Comparison of ENCODE assay signal across 2 cellular contexts in the genomic region with DNA sequence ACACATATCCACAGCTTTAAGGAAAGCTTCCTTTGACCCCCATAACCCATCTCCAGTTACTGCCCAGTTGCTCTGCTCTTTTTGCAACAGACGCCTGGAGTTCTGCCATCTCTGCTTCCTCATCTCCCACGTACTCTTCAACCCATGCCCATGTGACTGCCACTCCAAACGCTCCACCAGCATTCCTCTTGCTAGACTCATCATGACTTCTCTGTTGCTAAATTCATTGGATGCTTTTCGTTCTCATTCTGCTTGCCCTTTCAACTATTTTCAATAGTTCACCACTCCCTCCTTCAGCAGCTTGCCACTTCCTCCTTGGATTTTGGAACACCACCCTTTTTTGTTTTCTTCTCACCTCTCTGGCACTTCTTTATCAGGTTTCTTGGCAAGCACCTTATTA.
TF ChIP-seq lines count a peak whose summit lies in the region.

No MANE protein-coding gene starts in this region.

TF ChIP-seq in IMR-90, 13 proteins besides CTCF, POLR2A, EP300 and RAD21:
- TF ChIP-seq MAZ (IDR thresholded peaks at IDR 0.05; ENCODE audit: borderline replicate concordance, low read depth, low read length) (peak; percentile 35; the same call in 1 of the 2 replicates), RCOR1 (IDR thresholded peaks at IDR 0.05; ENCODE audit: insufficient replicate concordance, low read length) (peak; percentile 57), BHLHE40 (IDR thresholded peaks at IDR 0.05; ENCODE audit: low read depth, low read length) (peak; percentile 19; the same call in 1 of the 2 replicates), NFE2L2 (IDR thresholded peaks at IDR 0.05; ENCODE audit: low read depth, low read length) (peak; percentile 36; the same call in 1 of the 2 replicates), MAFK (IDR thresholded peaks at IDR 0.05; ENCODE audit: low read depth, low read length) (no peak), FOS (IDR thresholded peaks at IDR 0.05; ENCODE audit: low read depth, low read length) (peak; percentile 76), CHD1 (IDR thresholded peaks at IDR 0.05; ENCODE audit: low read depth, low read length) (no peak), CEBPB (IDR thresholded peaks at IDR 0.05; ENCODE audit: low read depth, low read length) (peak; percentile 89), RFX5 (IDR thresholded peaks at IDR 0.05; ENCODE audit: low read depth, low read length) (no peak), SMC3 (IDR thresholded peaks at IDR 0.05; ENCODE audit: low read depth, low read length) (no peak), MXI1 (IDR thresholded peaks at IDR 0.05; ENCODE audit: borderline replicate concordance, low read depth, low read length) (0 out of 2 replicates have a peak, but pooled peaks have one; percentile 17)
- TF ChIP-seq, protein P1, sequence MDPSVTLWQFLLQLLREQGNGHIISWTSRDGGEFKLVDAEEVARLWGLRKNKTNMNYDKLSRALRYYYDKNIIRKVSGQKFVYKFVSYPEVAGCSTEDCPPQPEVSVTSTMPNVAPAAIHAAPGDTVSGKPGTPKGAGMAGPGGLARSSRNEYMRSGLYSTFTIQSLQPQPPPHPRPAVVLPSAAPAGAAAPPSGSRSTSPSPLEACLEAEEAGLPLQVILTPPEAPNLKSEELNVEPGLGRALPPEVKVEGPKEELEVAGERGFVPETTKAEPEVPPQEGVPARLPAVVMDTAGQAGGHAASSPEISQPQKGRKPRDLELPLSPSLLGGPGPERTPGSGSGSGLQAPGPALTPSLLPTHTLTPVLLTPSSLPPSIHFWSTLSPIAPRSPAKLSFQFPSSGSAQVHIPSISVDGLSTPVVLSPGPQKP (IDR thresholded peaks at IDR 0.05; ENCODE audit: borderline replicate concordance, low read depth, low read length), result no peak
- TF ChIP-seq, protein P2, sequence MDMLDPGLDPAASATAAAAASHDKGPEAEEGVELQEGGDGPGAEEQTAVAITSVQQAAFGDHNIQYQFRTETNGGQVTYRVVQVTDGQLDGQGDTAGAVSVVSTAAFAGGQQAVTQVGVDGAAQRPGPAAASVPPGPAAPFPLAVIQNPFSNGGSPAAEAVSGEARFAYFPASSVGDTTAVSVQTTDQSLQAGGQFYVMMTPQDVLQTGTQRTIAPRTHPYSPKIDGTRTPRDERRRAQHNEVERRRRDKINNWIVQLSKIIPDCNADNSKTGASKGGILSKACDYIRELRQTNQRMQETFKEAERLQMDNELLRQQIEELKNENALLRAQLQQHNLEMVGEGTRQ (IDR thresholded peaks at IDR 0.05; ENCODE audit: low read depth, low read length), result peak; percentile 96

TF ChIP-seq in HepG2, 621 proteins besides CTCF, POLR2A, EP300 and RAD21:
- TF ChIP-seq, protein P3, sequence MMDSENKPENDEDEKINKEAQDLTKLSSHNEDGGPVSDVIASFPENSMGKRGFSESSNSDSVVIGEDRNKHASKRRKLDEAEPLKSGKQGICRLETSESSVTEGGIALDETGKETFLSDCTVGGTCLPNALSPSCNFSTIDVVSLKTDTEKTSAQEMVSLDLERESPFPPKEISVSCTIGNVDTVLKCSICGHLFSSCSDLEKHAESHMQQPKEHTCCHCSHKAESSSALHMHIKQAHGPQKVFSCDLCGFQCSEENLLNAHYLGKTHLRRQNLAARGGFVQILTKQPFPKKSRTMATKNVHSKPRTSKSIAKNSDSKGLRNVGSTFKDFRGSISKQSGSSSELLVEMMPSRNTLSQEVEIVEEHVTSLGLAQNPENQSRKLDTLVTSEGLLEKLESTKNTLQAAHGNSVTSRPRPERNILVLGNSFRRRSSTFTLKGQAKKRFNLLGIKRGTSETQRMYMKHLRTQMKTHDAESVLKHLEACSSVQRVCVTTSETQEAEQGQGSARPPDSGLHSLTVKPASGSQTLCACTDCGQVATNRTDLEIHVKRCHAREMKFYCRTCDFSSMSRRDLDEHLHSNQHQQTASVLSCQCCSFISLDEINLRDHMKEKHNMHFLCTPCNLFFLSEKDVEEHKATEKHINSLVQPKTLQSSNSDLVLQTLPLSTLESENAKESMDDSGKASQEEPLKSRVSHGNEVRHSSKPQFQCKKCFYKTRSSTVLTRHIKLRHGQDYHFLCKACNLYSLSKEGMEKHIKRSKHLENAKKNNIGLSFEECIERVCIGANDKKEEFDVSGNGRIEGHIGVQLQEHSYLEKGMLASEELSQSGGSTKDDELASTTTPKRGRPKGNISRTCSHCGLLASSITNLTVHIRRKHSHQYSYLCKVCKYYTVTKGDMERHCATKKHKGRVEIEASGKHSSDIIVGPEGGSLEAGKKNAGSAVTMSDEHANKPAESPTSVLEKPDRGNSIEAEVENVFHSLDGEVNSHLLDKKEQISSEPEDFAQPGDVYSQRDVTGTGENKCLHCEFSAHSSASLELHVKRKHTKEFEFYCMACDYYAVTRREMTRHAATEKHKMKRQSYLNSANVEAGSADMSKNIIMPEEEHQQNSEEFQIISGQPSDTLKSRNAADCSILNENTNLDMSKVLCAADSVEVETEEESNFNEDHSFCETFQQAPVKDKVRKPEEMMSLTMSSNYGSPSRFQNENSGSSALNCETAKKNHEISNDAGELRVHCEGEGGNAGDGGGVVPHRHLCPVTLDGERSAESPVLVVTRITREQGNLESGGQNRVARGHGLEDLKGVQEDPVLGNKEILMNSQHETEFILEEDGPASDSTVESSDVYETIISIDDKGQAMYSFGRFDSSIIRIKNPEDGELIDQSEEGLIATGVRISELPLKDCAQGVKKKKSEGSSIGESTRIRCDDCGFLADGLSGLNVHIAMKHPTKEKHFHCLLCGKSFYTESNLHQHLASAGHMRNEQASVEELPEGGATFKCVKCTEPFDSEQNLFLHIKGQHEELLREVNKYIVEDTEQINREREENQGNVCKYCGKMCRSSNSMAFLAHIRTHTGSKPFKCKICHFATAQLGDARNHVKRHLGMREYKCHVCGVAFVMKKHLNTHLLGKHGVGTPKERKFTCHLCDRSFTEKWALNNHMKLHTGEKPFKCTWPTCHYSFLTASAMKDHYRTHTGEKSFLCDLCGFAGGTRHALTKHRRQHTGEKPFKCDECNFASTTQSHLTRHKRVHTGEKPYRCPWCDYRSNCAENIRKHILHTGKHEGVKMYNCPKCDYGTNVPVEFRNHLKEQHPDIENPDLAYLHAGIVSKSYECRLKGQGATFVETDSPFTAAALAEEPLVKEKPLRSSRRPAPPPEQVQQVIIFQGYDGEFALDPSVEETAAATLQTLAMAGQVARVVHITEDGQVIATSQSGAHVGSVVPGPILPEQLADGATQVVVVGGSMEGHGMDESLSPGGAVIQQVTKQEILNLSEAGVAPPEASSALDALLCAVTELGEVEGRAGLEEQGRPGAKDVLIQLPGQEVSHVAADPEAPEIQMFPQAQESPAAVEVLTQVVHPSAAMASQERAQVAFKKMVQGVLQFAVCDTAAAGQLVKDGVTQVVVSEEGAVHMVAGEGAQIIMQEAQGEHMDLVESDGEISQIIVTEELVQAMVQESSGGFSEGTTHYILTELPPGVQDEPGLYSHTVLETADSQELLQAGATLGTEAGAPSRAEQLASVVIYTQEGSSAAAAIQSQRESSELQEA (CRISPR knock-in tag; IDR thresholded peaks at IDR 0.05; ENCODE audit: not compliant biosample characterization), result no peak
- peak; percentile 45 for TF ChIP-seq FOSL2 (CRISPR knock-in tag; IDR thresholded peaks at IDR 0.05)
